10 cellular contexts compared by ENCODE assay signal in the genomic region with DNA sequence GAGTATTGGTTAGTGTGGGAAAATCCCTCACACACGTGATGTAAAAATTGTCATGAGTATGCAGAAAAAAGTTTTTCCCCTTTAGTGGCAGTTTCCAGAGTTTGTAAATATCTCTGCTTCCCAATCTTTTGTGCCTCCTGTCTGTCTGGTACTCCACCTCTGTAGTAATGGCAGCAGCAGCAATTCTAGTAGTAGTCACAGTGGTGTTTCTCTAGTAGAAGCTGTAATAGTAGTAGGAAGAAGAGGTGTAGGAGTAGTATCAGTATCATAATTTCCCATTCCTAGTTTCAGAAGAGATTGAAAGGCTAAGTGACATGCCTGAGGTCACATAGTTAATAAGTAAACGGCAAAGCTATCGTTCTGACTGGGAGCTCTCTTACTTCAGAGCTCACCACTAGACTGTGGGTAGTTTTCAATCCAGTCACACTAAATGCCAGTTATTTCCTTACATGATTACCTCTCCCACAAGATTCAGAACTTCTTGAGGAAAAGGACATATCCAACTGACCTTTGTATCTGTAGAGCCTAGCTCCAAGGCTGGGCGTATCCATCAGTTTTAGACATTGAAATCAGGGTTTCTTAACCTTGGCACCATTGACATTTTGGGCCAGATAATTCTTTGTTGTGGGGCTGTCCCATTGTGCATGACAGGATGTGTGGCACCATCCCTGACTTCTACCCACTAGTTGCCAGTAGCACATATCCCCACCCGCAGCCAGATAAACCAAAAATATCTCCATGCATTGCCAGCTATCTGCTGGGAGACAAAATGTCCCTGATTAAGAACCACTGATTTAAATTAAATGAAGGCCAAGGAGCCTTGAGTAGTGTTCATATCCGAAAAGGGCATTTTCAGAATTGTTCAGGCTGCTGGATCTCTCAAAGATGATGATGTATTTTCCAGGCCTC.
DNase-seq lines count a peak whose midpoint lies in the region; ATAC-seq and TF ChIP-seq lines count a peak whose summit lies in the region.
"Had no signal": no experiment of that assay in that cellular context is flagged by ENCODE, and none has a peak within 500 bp of the region (broad histone marks: within the 10 kb centered on the region; RNA-seq: fewer than 3 reads in every experiment).

No MANE protein-coding gene starts in this region.

- peak overlapping the region; percentile 8 for H3K9ac ChIP-seq in skeletal muscle satellite cell (ENCODE audit: low read depth, low read length)

- H3K4me2 ChIP-seq in skeletal muscle satellite cell (ENCODE audit: low read length) = no peak overlapping the region

- H3K27me3 ChIP-seq in SJCRH30 (no peaks in the 10 kb centered on the region), skeletal muscle satellite cell (ENCODE audit: control insufficient read depth, insufficient read depth, low read length) (no peaks in the 10 kb centered on the region), dorsolateral prefrontal cortex (no peaks in the 10 kb centered on the region)

- H3K9me3 ChIP-seq in SJCRH30 (replicated peaks) = no peaks in the 10 kb centered on the region
- no peaks in the 10 kb centered on the region for H3K9me3 ChIP-seq in skeletal muscle satellite cell (replicated peaks; ENCODE audit: low read length)

- intact Hi-C loops in dorsolateral prefrontal cortex (cut with DNase I) = no loop called here

- H3K27ac ChIP-seq in SJCRH30 = peak overlapping the region; percentile 83; the same call in 1 of the 2 replicates
- H3K27ac ChIP-seq in dorsolateral prefrontal cortex = no peak overlapping the region
- H3K27ac ChIP-seq: HL-60, VCaP had no signal

- TF ChIP-seq CTCF in foreskin fibroblast (IDR thresholded peaks at IDR 0.05; ENCODE audit: low read depth, low read length) (no peak), dorsolateral prefrontal cortex (IDR thresholded peaks at IDR 0.05 in 54 of 56, conservative IDR thresholded peaks at IDR 0.05 in 2 of 56; ENCODE audit: low read depth in 1 of 56, partially characterized antibody in 56 of 56) (no peak)

- H3K36me3 ChIP-seq in SJCRH30 (no peaks in the 10 kb centered on the region), skeletal muscle satellite cell (ENCODE audit: insufficient read depth, low read length) (no peaks in the 10 kb centered on the region)

- DNase-seq in SJCRH30 (no peak), inferior parietal cortex (ENCODE audit: extremely low spot score) (no peak), foreskin fibroblast (no peak), dorsolateral prefrontal cortex (no peak)
- DNase-seq in activated CD8-positive, alpha-beta memory T cell treated with anti-CD3 and anti-CD28 coated beads, Interleukin-2, amount 50 U/mL, for 48 hours = no peak

- ATAC-seq in GM19035 (IDR thresholded peaks at IDR 0.05; ENCODE audit: unreplicated experiment) (peak; percentile 94), HG02759 (IDR thresholded peaks at IDR 0.05; ENCODE audit: unreplicated experiment) (peak; percentile 95)

- no peak overlapping the region for H3K4me3 ChIP-seq in SJCRH30
- H3K4me3 ChIP-seq in skeletal muscle satellite cell (ENCODE audit: low read length) = no peak overlapping the region
- no peak overlapping the region for H3K4me3 ChIP-seq in foreskin fibroblast (ENCODE audit: low read depth in 1 of 2, low read length in 2 of 2)
- no peak overlapping the region for H3K4me3 ChIP-seq in dorsolateral prefrontal cortex

- H3K4me1 ChIP-seq in SJCRH30 = peaks cover 75% of the 10 kb centered on the region
- H3K4me1 ChIP-seq in skeletal muscle satellite cell (ENCODE audit: control insufficient read depth, insufficient read depth, low read length) = peaks cover 40% of the 10 kb centered on the region
